ENCODE assay signal across 9 cellular contexts in the genomic region with DNA sequence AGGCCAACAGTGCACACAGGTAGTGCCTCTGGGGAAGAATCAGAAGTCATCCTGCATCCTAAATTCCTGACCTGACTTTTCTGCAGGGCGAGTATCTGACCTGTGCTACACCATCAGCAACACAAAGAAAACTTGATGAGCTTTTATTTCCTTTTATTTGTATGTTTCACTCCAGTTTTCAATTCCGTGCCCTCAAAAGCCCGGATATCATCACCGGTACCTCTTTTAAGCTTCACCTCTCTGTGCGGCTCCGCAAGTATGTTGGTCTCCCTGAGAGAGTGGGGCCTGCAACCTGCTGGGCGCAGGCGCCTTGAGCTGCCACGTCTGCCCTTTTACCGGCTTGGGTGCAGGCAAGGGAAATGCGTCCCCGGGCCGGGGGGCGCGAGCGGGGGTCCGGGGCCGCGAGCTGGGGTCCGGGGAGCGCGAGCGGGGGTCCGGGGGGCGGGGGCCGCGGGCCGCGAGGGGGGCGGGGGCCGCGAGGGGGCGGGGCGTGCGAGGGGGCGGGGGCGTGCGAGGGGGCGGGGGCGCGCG. TPM values are rescaled to one million over a fixed set of nuclear protein-coding genes. Genes with fewer than 3 reads are reported as not detected.
DNase-seq lines count a peak whose midpoint lies in the region; ATAC-seq and TF ChIP-seq lines count a peak whose summit lies in the region.
"Had no signal": no experiment of that assay in that cellular context is flagged by ENCODE, and none has a peak within 500 bp of the region (broad histone marks: within the 10 kb centered on the region; RNA-seq: fewer than 3 reads in every experiment).

No MANE protein-coding gene starts in this region.

- TF ChIP-seq CTCF in endothelial cell (IDR thresholded peaks at IDR 0.05; ENCODE audit: unreplicated experiment) (no peak), upper lobe of left lung (IDR thresholded peaks at IDR 0.05) (no peak)

- intact Hi-C loops in activated CD4-positive, alpha-beta T cell treated with anti-CD3 and anti-CD28 coated beads for 36 hours (cut with DNase I, micrococcal nuclease) = loop anchor here in 1 of 2 experiments (1.0 kb wide), 1 partner anchor 20 kb away; a partner anchor contains a TSS

- POLR2A ChIA-PET in activated CD4-positive, alpha-beta T cell treated with anti-CD3 and anti-CD28 coated beads for 36 hours (lab: Charles Lee) = no interaction called here

- no peaks in the 10 kb centered on the region for H3K36me3 ChIP-seq in upper lobe of left lung

- H3K4me3 Mint-ChIP-seq in activated CD4-positive, alpha-beta T cell treated with anti-CD3 and anti-CD28 coated beads for 36 hours = peak overlapping the region; percentile 41
- H3K4me3 Mint-ChIP-seq in endothelial cell (ENCODE audit: unreplicated experiment) = peak overlapping the region; percentile 53

- CTCF ChIA-PET in activated CD4-positive, alpha-beta T cell treated with anti-CD3 and anti-CD28 coated beads for 36 hours (lab: Charles Lee) = no interaction called here

- no peak for TF ChIP-seq POLR2A in upper lobe of left lung (IDR thresholded peaks at IDR 0.05)

- DNase-seq in stimulated activated CD4-positive, alpha-beta T cell treated with anti-CD3 and anti-CD28 coated beads, Interleukin-12 subunit alpha, Interleukin-12 subunit beta, amount 100 ng/mL, for 4 hours = peak; percentile 12
- no peak for DNase-seq in stimulated activated CD4-positive, alpha-beta T cell treated with anti-CD3 and anti-CD28 coated beads, Interleukin-2, amount 100 ng/mL, for 48 hours
- peak; percentile 39 for DNase-seq in activated CD4-positive, alpha-beta T cell treated with anti-CD3 and anti-CD28 coated beads for 36 hours
- DNase-seq in endothelial cell (ENCODE audit: low spot score) (no peak), myocyte (ENCODE audit: low read depth) (peak; percentile 9), upper lobe of left lung (peak in 1 of 2 donors; percentile 84), NCI-H187 (lab: John Stamatoyannopoulos, UW) (no peak)

- H3K27ac Mint-ChIP-seq in activated CD4-positive, alpha-beta T cell treated with anti-CD3 and anti-CD28 coated beads for 36 hours = no peak overlapping the region
- H3K27ac Mint-ChIP-seq in endothelial cell (ENCODE audit: unreplicated experiment) = no peak overlapping the region

- peaks cover 10% of the 10 kb centered on the region for H3K4me1 Mint-ChIP-seq in activated CD4-positive, alpha-beta T cell treated with anti-CD3 and anti-CD28 coated beads for 36 hours
- no peaks in the 10 kb centered on the region for H3K4me1 Mint-ChIP-seq in endothelial cell (ENCODE audit: unreplicated experiment)

- peaks cover 0 to 10% (median 7%) of the 10 kb centered on the region in 4 donors for H3K4me1 ChIP-seq in upper lobe of left lung

- no peaks in the 10 kb centered on the region for H3K27me3 ChIP-seq in upper lobe of left lung

- H3K9me3 Mint-ChIP-seq in activated CD4-positive, alpha-beta T cell treated with anti-CD3 and anti-CD28 coated beads for 36 hours (ENCODE audit: low read depth) = peaks cover 28% of the 10 kb centered on the region
- H3K9me3 Mint-ChIP-seq in endothelial cell (ENCODE audit: unreplicated experiment) = peaks cover 21% of the 10 kb centered on the region

- no peak for TF ChIP-seq EP300 in upper lobe of left lung (IDR thresholded peaks at IDR 0.05)

- peaks cover 0 to 4% (median 0%) of the 10 kb centered on the region in 4 donors for H3K9me3 ChIP-seq in upper lobe of left lung

- peaks cover 19% of the 10 kb centered on the region for H3K27me3 Mint-ChIP-seq in activated CD4-positive, alpha-beta T cell treated with anti-CD3 and anti-CD28 coated beads for 36 hours
- no peaks in the 10 kb centered on the region for H3K27me3 Mint-ChIP-seq in endothelial cell (ENCODE audit: unreplicated experiment)

- peak overlapping the region in 3 of 4 donors; percentile 18 to 63 (median 32) for H3K27ac ChIP-seq in upper lobe of left lung

- WGBS in upper lobe of left lung, 2 donors = 7 to 22% methylated on average over 6 to 8 of the region's 42 CpGs

- H3K4me3 ChIP-seq in upper lobe of left lung = peak overlapping the region; percentile 28 to 45 (median 41)

- peaks cover 25% of the 10 kb centered on the region for H3K36me3 Mint-ChIP-seq in activated CD4-positive, alpha-beta T cell treated with anti-CD3 and anti-CD28 coated beads for 36 hours (ENCODE audit: low read depth)
- H3K36me3 Mint-ChIP-seq in endothelial cell (ENCODE audit: low read depth, unreplicated experiment) = peaks cover 6% of the 10 kb centered on the region

- peak; percentile 60 for ATAC-seq in activated CD4-positive, alpha-beta T cell treated with anti-CD3 and anti-CD28 coated beads for 36 hours
- ATAC-seq in upper lobe of left lung (ENCODE audit: low FRiP score in 2 of 2) (peak in 1 of 2 donors; percentile 70), HG03025 (IDR thresholded peaks at IDR 0.05; ENCODE audit: low FRiP score, unreplicated experiment) (no peak)

RNA-seq across cellular contexts. Expression of a gene that starts 4.3 kb away (rescaled TPM):
- total RNA-seq in activated CD4-positive, alpha-beta T cell treated with anti-CD3 and anti-CD28 coated beads for 36 hours = not detected
- total RNA-seq in endothelial cell (ENCODE audit: unreplicated experiment) (not detected), myocyte (not detected in 2 replicates), upper lobe of left lung (not detected)
- not detected for polyA plus RNA-seq in myocyte (2012)
- total RNA-seq: activated CD8-positive, alpha-beta memory T cell treated with anti-CD3 and anti-CD28 coated beads for 36 hours had no signal

RNA-seq across cellular contexts. Expression of a gene that starts 19.7 kb away (rescaled TPM):
- 10 to 100 TPM; 14.8 to 21.1 TPM for total RNA-seq in activated CD4-positive, alpha-beta T cell treated with anti-CD3 and anti-CD28 coated beads for 36 hours
- total RNA-seq in endothelial cell (ENCODE audit: unreplicated experiment) (29.0 TPM), myocyte (24.1 and 29.2 TPM in 2 replicates), upper lobe of left lung (10 to 100 TPM; 35.1 to 60.1 (median 42.9) TPM)
- polyA plus RNA-seq in myocyte (2012) = 8.4 TPM

RNA-seq across cellular contexts. Expression of a gene that starts 26.6 kb away (rescaled TPM):
- not detected for total RNA-seq in activated CD4-positive, alpha-beta T cell treated with anti-CD3 and anti-CD28 coated beads for 36 hours
- total RNA-seq in endothelial cell (ENCODE audit: unreplicated experiment) (not detected), myocyte (not detected in 2 replicates), upper lobe of left lung (not detected)
- polyA plus RNA-seq in myocyte (2012) = not detected
- total RNA-seq: activated CD8-positive, alpha-beta memory T cell treated with anti-CD3 and anti-CD28 coated beads for 36 hours had no signal

RNA-seq across cellular contexts. Expression of a gene that starts 51.8 kb away (rescaled TPM):
- total RNA-seq in activated CD4-positive, alpha-beta T cell treated with anti-CD3 and anti-CD28 coated beads for 36 hours = not detected
- total RNA-seq in endothelial cell (ENCODE audit: unreplicated experiment) (not detected), myocyte (0.05 TPM in 1 of 2 replicates, not detected in the other), upper lobe of left lung (not detected)
- not detected for polyA plus RNA-seq in myocyte (2012)
- total RNA-seq: activated CD8-positive, alpha-beta memory T cell treated with anti-CD3 and anti-CD28 coated beads for 36 hours had no signal

RNA-seq across cellular contexts. Expression of a gene that starts 59.2 kb away (rescaled TPM):
- total RNA-seq in activated CD4-positive, alpha-beta T cell treated with anti-CD3 and anti-CD28 coated beads for 36 hours = under 1 TPM; 0.55 to 0.79 TPM
- total RNA-seq in endothelial cell (ENCODE audit: unreplicated experiment) = 3.2 TPM
- total RNA-seq in myocyte = not detected in 2 replicates
- polyA plus RNA-seq in myocyte (2012) = 1.7 TPM
- total RNA-seq in upper lobe of left lung = 1 to 10 TPM in 2 of 6 donors, under 1 TPM in 2, not detected in 2; 0.84 to 2.1 (median 1.1) TPM

Comparison
In these comparisons a context has a peak if more than half of its experiments do, and no peak if none do; other contexts are left out.
1. DNase-seq: peak in stimulated activated CD4-positive, alpha-beta T cell treated with anti-CD3 and anti-CD28 coated beads, Interleukin-12 subunit alpha, Interleukin-12 subunit beta, amount 100 ng/mL, for 4 hours (single experiment), activated CD4-positive, alpha-beta T cell treated with anti-CD3 and anti-CD28 coated beads for 36 hours (single experiment) and myocyte (single experiment); none in stimulated activated CD4-positive, alpha-beta T cell treated with anti-CD3 and anti-CD28 coated beads, Interleukin-2, amount 100 ng/mL, for 48 hours (0 of 2), endothelial cell (single experiment) and NCI-H187 (0 of 2).